ENCODE assay signal across 10 cellular contexts in the genomic region with DNA sequence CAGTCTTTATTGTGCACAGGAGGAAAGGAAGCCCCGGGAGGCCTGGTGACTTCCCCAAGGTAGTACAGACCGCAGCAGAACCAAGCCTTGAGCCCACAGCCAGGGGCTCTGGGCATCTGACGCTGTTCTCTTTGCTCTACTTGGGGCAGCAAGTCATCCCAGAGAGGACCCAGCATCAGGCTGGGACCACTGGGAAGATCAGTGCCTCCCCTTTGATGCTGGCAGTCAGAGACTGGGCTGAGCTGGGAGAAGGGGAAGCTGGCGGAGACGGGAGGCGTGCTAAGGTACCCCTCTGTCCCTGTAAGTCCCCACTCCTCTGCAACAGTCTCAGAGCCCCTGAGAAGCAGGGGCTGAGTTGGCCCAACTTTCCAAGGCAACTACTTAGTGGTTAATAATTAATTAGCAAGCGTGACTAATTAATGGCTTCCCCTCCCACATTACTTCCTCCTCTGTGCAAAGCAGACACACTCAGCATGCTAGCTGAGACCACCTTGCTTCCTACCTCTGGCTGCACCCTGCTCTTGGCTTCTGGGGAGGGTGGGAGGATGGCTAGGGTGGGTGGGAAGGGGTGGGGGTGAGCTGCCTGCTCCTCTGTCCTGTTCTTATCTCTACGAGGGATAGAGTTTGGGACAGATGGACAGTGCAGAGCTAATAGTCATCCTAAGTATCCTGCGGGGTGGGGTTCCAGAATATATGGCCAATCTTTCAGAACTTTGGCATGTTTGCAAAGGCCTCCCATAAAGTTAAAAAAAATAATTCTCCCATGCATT. TPM values are rescaled to one million over a fixed set of nuclear protein-coding genes. Genes with fewer than 3 reads are reported as not detected.
DNase-seq lines count a peak whose midpoint lies in the region; ATAC-seq and TF ChIP-seq lines count a peak whose summit lies in the region.
"Had no signal": no experiment of that assay in that cellular context is flagged by ENCODE, and none has a peak within 500 bp of the region (broad histone marks: within the 10 kb centered on the region; RNA-seq: fewer than 3 reads in every experiment).

No MANE protein-coding gene starts in this region.

- H3K9me3 ChIP-seq in smooth muscle cell (replicated peaks; ENCODE audit: low read depth): no peaks in the 10 kb centered on the region

- peaks cover 41% of the 10 kb centered on the region for H3K4me1 ChIP-seq in smooth muscle cell (ENCODE audit: low read depth)

- peaks cover 16% of the 10 kb centered on the region for H4K20me1 ChIP-seq in smooth muscle cell (ENCODE audit: low read depth)

- H3K27me3 ChIP-seq in HL-60 (ENCODE audit: insufficient read depth, poor library complexity, severe bottlenecking): no peaks in the 10 kb centered on the region
- no peaks in the 10 kb centered on the region for H3K27me3 ChIP-seq in smooth muscle cell (ENCODE audit: low read depth)

- ATAC-seq in GM19463 (IDR thresholded peaks at IDR 0.05; ENCODE audit: unreplicated experiment) (peak; percentile 65), HG03442 (IDR thresholded peaks at IDR 0.05; ENCODE audit: unreplicated experiment) (no peak)

- peak overlapping the region; percentile 75 for H3K4me2 ChIP-seq in smooth muscle cell

- H3F3A ChIP-seq in smooth muscle cell (ENCODE audit: low read depth): peaks cover 8% of the 10 kb centered on the region

- 0 out of 2 replicates have a peak overlapping the region, but pooled peaks have one; percentile 0 for H3K4me3 ChIP-seq in HL-60 (replicated peaks; ENCODE audit: insufficient read depth, low read length)
- H3K4me3 ChIP-seq in epithelial cell of esophagus (ENCODE audit: low read length): peak overlapping the region; percentile 99
- H3K4me3 ChIP-seq in smooth muscle cell: peak overlapping the region; percentile 73

- peaks cover 9% of the 10 kb centered on the region for H3K79me2 ChIP-seq in smooth muscle cell (ENCODE audit: low read depth)

- H3K9ac ChIP-seq in smooth muscle cell (ENCODE audit: low read depth): peak overlapping the region; percentile 52

- H3K27ac ChIP-seq in HL-60 (replicated peaks) (peak overlapping the region; percentile 72), smooth muscle cell (ENCODE audit: low read depth) (peak overlapping the region; percentile 79)

- H3K36me3 ChIP-seq in smooth muscle cell (ENCODE audit: low read depth): no peaks in the 10 kb centered on the region

- H2AFZ ChIP-seq in smooth muscle cell (ENCODE audit: low read depth): no peak overlapping the region

- no peak for TF ChIP-seq CTCF in HL-60 (IDR thresholded peaks at IDR 0.05; ENCODE audit: insufficient read depth, low read length)
- TF ChIP-seq CTCF in epithelial cell of esophagus (IDR thresholded peaks at IDR 0.05; ENCODE audit: insufficient read depth, low read depth, low read length, missing control alignments): no peak
- TF ChIP-seq CTCF in smooth muscle cell (IDR thresholded peaks at IDR 0.05; ENCODE audit: borderline replicate concordance, insufficient read depth, poor library complexity, severe bottlenecking): no peak

- DNase-seq in HL-60 (ENCODE audit: low read depth in 1 of 2, low spot score in 1 of 2) (peak; percentile 36 to 60), epithelial cell of esophagus (ENCODE audit: low read depth) (no peak), smooth muscle cell (lab: John Stamatoyannopoulos, UW; ENCODE audit: unreplicated experiment) (no peak), SK-N-DZ (ENCODE audit: low spot score) (no peak), SHP77 treated with DMSO at 0.1 percent for 48 hours (lab: John Stamatoyannopoulos, UW) (no peak), AML-193 (lab: John Stamatoyannopoulos, UW) (no peak)
- DNase-seq: activated CD8-positive, alpha-beta memory T cell treated with anti-CD3 and anti-CD28 coated beads, Interleukin-2, amount 50 U/mL, for 4 hours had no signal

- WGBS in smooth muscle cell (ENCODE audit: low lambda C conversion rate): 82% methylated on average over 9 of the region's 9 CpGs

RNA-seq across cellular contexts. Expression of a gene that starts 1.3 kb away (rescaled TPM):
- total RNA-seq in smooth muscle cell: 9.5 and 16.9 TPM in 2 replicates
- 10.1 and 14.9 TPM in 2 replicates for polyA plus RNA-seq in smooth muscle cell
- polyA plus RNA-seq in SK-N-DZ (2014; cell fraction: cytosol; rRNA removed): 2.0 and 6.7 TPM in 2 replicates
- polyA plus RNA-seq in SK-N-DZ (2014; cell fraction: nucleus; rRNA removed): 4.0 and 13.0 TPM in 2 replicates

RNA-seq across cellular contexts. Expression of a gene that starts 23.2 kb away (rescaled TPM):
- not detected in 2 replicates for total RNA-seq in smooth muscle cell
- not detected in 2 replicates for polyA plus RNA-seq in smooth muscle cell
- polyA plus RNA-seq in SK-N-DZ (2014; cell fraction: cytosol; rRNA removed): not detected in 2 replicates
- polyA plus RNA-seq in SK-N-DZ (2014; cell fraction: nucleus; rRNA removed): not detected in 2 replicates
- total RNA-seq: RPMI7951 had no signal

Comparison
In these comparisons a context has a peak if more than half of its experiments do, and no peak if none do; other contexts are left out.
1. DNase-seq: peak in HL-60 (2 of 2); none in epithelial cell of esophagus (single experiment), smooth muscle cell (single experiment), SK-N-DZ (single experiment), SHP77 treated with DMSO at 0.1 percent for 48 hours (single experiment) and AML-193 (0 of 2).
2. H3K4me3 ChIP-seq: peak in every context shown above with its lines; median percentile 99 in epithelial cell of esophagus; 73 in smooth muscle cell; 0 in HL-60.